31 cellular contexts compared by ENCODE assay signal in the genomic region with DNA sequence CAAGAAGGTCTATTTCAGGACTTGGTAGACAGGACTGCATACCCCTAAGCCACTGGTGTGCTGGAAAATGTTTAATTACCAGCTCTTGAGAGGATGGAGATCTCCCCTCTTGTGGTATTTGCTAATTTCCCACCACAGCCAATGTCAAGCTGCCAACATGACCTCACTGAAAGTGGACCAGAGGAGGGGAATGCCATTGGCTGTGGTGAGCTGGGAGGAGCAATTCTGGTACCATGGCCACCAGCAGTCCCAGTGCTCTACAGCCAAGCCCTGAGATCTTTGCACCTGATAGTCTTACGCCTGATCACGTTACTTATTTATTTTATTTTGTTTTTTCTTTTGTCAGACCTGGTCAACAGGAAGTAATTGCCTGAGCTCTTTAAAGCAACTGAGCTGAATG.
"Had no signal": no experiment of that assay in that cellular context is flagged by ENCODE, and none has a peak within 500 bp of the region (broad histone marks: within the 10 kb centered on the region; RNA-seq: fewer than 3 reads in every experiment).

No MANE protein-coding gene starts in this region.

- H3K27ac Mint-ChIP-seq: dendritic cell treated with granulocyte-macrophage colony-stimulating factor and Interleukin-4, amounts not matched to agents 40 ng/mL and 50 ng/mL, for 4 days; endodermal cell; memory B cell; naive B cell; nephron progenitor cell had no signal

- H3K27ac ChIP-seq: colonic mucosa, epithelial cell of prostate, foreskin keratinocyte, gastroesophageal sphincter, heart right ventricle, psoas muscle, sigmoid colon, thoracic aorta, tibial nerve, upper lobe of left lung had no signal

- ATAC-seq: esophagus mucosa; foreskin keratinocyte; gastroesophageal sphincter; heart right ventricle; left ventricle myocardium superior; psoas muscle; right cardiac atrium; stimulated activated memory B cell treated with anti-CD40 and anti-IgM and Interleukin-4, amounts not matched to agents 10 μg/mL and 1 μg/mL and 100 μg/mL, for 72 hours; stimulated activated naive CD8-positive, alpha-beta T cell treated with anti-CD3 and anti-CD28 coated beads, Interleukin-15, Interleukin-2, amounts not matched to agents 100 U/mL and 50 U/mL, for 24 hours had no signal

- FAIRE-seq: urothelium cell line had no signal

- H3K4me1 Mint-ChIP-seq: nephron progenitor cell had no signal

- H3K4me1 ChIP-seq: colonic mucosa, gastroesophageal sphincter, heart right ventricle, psoas muscle, sigmoid colon, tibial nerve, upper lobe of left lung had no signal

- H3K27me3 Mint-ChIP-seq: dendritic cell treated with granulocyte-macrophage colony-stimulating factor and Interleukin-4, amounts not matched to agents 40 ng/mL and 50 ng/mL, for 4 days; naive B cell; stimulated activated memory B cell treated with anti-CD40 and anti-IgM and Interleukin-4, amounts not matched to agents 10 μg/mL and 1 μg/mL and 100 μg/mL, for 72 hours had no signal

- H3K36me3 Mint-ChIP-seq: memory B cell; stimulated activated memory B cell treated with anti-CD40 and anti-IgM and Interleukin-4, amounts not matched to agents 10 μg/mL and 1 μg/mL and 100 μg/mL, for 72 hours had no signal

- H3K4me3 ChIP-seq: colonic mucosa, gastroesophageal sphincter, heart right ventricle, lung, psoas muscle, sigmoid colon, thoracic aorta, tibial nerve, upper lobe of left lung had no signal

- H3K4me3 Mint-ChIP-seq: dendritic cell treated with granulocyte-macrophage colony-stimulating factor and Interleukin-4, amounts not matched to agents 40 ng/mL and 50 ng/mL, for 4 days; endodermal cell; memory B cell; naive B cell; nephron progenitor cell; stimulated activated memory B cell treated with anti-CD40 and anti-IgM and Interleukin-4, amounts not matched to agents 10 μg/mL and 1 μg/mL and 100 μg/mL, for 72 hours had no signal

- DNase-seq: colonic mucosa; effector CD8-positive, alpha-beta T cell; endodermal cell; foreskin keratinocyte; heart right ventricle; hypothalamus; immature natural killer cell; kidney glomerular epithelial cell; left ventricle myocardium superior; naive B cell; nephron progenitor cell; nucleus accumbens; posterior cingulate gyrus; psoas muscle; right cardiac atrium; sigmoid colon; stimulated activated CD4-positive, alpha-beta T cell treated with anti-CD3 and anti-CD28 coated beads, Interleukin-2, amount 100 ng/mL, for 24 hours; stimulated activated CD4-positive, alpha-beta T cell treated with anti-CD3 and anti-CD28 coated beads, Interleukin-4, amount 100 ng/mL, for 4 hours; stimulated activated naive CD8-positive, alpha-beta T cell treated with anti-CD3 and anti-CD28 coated beads, Interleukin-15, Interleukin-2, amounts not matched to agents 100 U/mL and 50 U/mL, for 24 hours; substantia nigra; upper lobe of left lung had no signal

- H3K9me3 ChIP-seq: colonic mucosa, gastroesophageal sphincter, heart right ventricle, psoas muscle, sigmoid colon, thoracic aorta, tibial nerve, upper lobe of left lung had no signal

- H3K36me3 ChIP-seq: colonic mucosa, gastroesophageal sphincter, heart right ventricle, sigmoid colon, thoracic aorta, tibial nerve, upper lobe of left lung had no signal

- H3K9me3 Mint-ChIP-seq: dendritic cell treated with granulocyte-macrophage colony-stimulating factor and Interleukin-4, amounts not matched to agents 40 ng/mL and 50 ng/mL, for 4 days; endodermal cell; immature natural killer cell; memory B cell; naive B cell; nephron progenitor cell; stimulated activated memory B cell treated with anti-CD40 and anti-IgM and Interleukin-4, amounts not matched to agents 10 μg/mL and 1 μg/mL and 100 μg/mL, for 72 hours had no signal

- H3K27me3 ChIP-seq: colonic mucosa, foreskin keratinocyte, gastroesophageal sphincter, heart right ventricle, sigmoid colon, tibial nerve, upper lobe of left lung had no signal
